ENCODE assay signal across 11 cellular contexts in the genomic region with DNA sequence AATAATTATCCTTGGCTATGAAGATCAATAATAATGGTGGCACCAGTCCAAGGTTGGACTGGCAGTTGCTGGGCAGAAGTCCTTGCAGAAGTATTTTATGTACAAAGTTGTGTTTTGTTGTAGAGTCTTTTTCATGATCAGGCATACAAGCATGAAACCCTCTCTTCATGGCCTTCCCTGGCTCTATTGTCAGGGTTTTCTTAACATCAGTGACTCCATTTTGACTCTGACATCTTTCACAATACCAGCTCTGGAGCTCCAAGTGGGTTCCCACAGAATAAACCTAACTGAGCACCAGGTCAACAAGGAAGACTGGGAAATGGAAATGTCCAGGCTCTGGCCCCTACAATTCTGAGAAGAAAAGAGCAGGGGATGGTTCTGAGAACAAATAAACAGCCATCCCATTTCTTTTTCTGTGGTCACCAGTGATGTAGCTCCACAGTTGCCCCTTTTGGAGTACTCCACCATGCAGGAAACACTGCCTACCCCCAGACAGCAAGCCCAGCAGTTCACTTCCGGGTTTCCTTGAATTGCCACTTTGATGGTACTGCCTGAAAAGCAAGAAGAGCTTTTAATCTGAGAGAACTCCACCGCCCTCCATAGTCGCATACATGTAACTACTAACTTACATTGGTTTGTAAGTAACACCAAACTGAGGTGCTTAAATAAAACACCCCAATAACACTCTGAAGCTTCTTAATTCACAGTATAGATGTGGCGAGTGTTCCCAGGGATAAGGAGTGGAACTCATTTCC. TPM values are rescaled to one million over a fixed set of nuclear protein-coding genes. Genes with fewer than 3 reads are reported as not detected.
A peak's percentile ranks its signal among the peaks of the same experiment; 100 is the strongest.
DNase-seq lines count a peak whose midpoint lies in the region; ATAC-seq and TF ChIP-seq lines count a peak whose summit lies in the region.
"Had no signal": no experiment of that assay in that cellular context is flagged by ENCODE, and none has a peak within 500 bp of the region (broad histone marks: within the 10 kb centered on the region; RNA-seq: fewer than 3 reads in every experiment).

No MANE protein-coding gene starts in this region.

- H3K36me3 ChIP-seq in endodermal cell (ENCODE audit: control insufficient read depth, insufficient read depth, low read length): no peaks in the 10 kb centered on the region

- H3K9ac ChIP-seq in endodermal cell (ENCODE audit: extremely low read depth, low read length, poor library complexity, severe bottlenecking): no peak overlapping the region

- H3K4me3 ChIP-seq in endodermal cell (ENCODE audit: low read length): no peak overlapping the region
- H3K4me3 ChIP-seq: dorsolateral prefrontal cortex, skin epidermis had no signal

- intact Hi-C loops in activated B cell treated with CpG ODN at 0.5 μM for 24 hours (cut with micrococcal nuclease): no loop called here

- CTCF ChIA-PET in activated B cell treated with CpG ODN at 0.5 μM for 24 hours (lab: Charles Lee): no interaction called here

- TF ChIP-seq CTCF in activated B cell treated with CpG ODN at 0.5 μM for 24 hours (IDR thresholded peaks at IDR 0.05) (no peak), endodermal cell (conservative IDR thresholded peaks at IDR 0.05) (peak; percentile 30), type B pancreatic cell (conservative IDR thresholded peaks at IDR 0.05) (no peak), omental fat pad (IDR thresholded peaks at IDR 0.05) (no peak)

- no peaks in the 10 kb centered on the region for H3K36me3 Mint-ChIP-seq in activated B cell treated with CpG ODN at 0.5 μM for 24 hours (ENCODE audit: low read depth)
- no peaks in the 10 kb centered on the region for H3K36me3 Mint-ChIP-seq in endodermal cell (ENCODE audit: low read depth)
- H3K36me3 Mint-ChIP-seq in type B pancreatic cell: no peaks in the 10 kb centered on the region

- DNase-seq in stimulated activated CD4-positive, alpha-beta T cell treated with anti-CD3 and anti-CD28 coated beads, Interleukin-1b, Interleukin-23, amount 100 ng/mL, for 48 hours: peak; percentile 17
- no peak for DNase-seq in stimulated activated CD4-positive, alpha-beta T cell treated with anti-CD3 and anti-CD28 coated beads, Interleukin-12 subunit alpha, Interleukin-12 subunit beta, amount 100 ng/mL, for 4 hours
- DNase-seq in activated B cell treated with CpG ODN at 0.5 μM for 24 hours: no peak
- peak; percentile 43 for DNase-seq in endodermal cell
- no peak for DNase-seq in type B pancreatic cell (ENCODE audit: extremely low spot score, unreplicated experiment)
- DNase-seq in omental fat pad (ENCODE audit: low spot score): no peak
- DNase-seq in retina: no peak
- DNase-seq: dorsolateral prefrontal cortex had no signal

- H3K27ac Mint-ChIP-seq in activated B cell treated with CpG ODN at 0.5 μM for 24 hours (peak overlapping the region; percentile 86), endodermal cell (no peak overlapping the region), type B pancreatic cell (peak overlapping the region; percentile 76)
- H3K27ac Mint-ChIP-seq: T-helper 1 cell treated with Interleukin-12 subunit alpha and Interleukin-12 subunit beta and Interleukin-4 antibody, amounts not matched to agents 30 μg/mL and 1 μg/mL, for 36 hours had no signal

- no peaks in the 10 kb centered on the region for H3K4me1 ChIP-seq in endodermal cell (ENCODE audit: control insufficient read depth, insufficient read depth, low read length)

- H3K27me3 ChIP-seq in endodermal cell (ENCODE audit: control insufficient read depth, insufficient read depth, low read length, poor library complexity, severe bottlenecking): no peaks in the 10 kb centered on the region
- H3K27me3 ChIP-seq: dorsolateral prefrontal cortex had no signal

- WGBS in endodermal cell (ENCODE audit: insufficient coverage in 1 of 2, insufficient read length in 1 of 2), 2 experiments: 88 to 100% methylated on average over 2 to 4 of the region's 4 CpGs

- H3K4me1 Mint-ChIP-seq in activated B cell treated with CpG ODN at 0.5 μM for 24 hours (peaks cover 45% of the 10 kb centered on the region), endodermal cell (peaks cover 9% of the 10 kb centered on the region), type B pancreatic cell (ENCODE audit: unreplicated experiment) (peaks cover 11% of the 10 kb centered on the region)

- no peak overlapping the region for H3K27ac ChIP-seq in endodermal cell (ENCODE audit: low read depth, low read length)
- H3K27ac ChIP-seq: dorsolateral prefrontal cortex, skin epidermis had no signal

- H3K9me3 Mint-ChIP-seq in activated B cell treated with CpG ODN at 0.5 μM for 24 hours: no peaks in the 10 kb centered on the region
- H3K9me3 Mint-ChIP-seq in endodermal cell: no peaks in the 10 kb centered on the region
- H3K9me3 Mint-ChIP-seq in type B pancreatic cell: peaks cover 4% of the 10 kb centered on the region
- H3K9me3 Mint-ChIP-seq: T-helper 1 cell treated with Interleukin-12 subunit alpha and Interleukin-12 subunit beta and Interleukin-4 antibody, amounts not matched to agents 30 μg/mL and 1 μg/mL, for 36 hours had no signal

- H3K9me3 ChIP-seq in endodermal cell (ENCODE audit: control insufficient read depth, low read length): no peaks in the 10 kb centered on the region

- no peak overlapping the region for H3K4me3 Mint-ChIP-seq in activated B cell treated with CpG ODN at 0.5 μM for 24 hours
- no peak overlapping the region for H3K4me3 Mint-ChIP-seq in endodermal cell
- no peak overlapping the region for H3K4me3 Mint-ChIP-seq in type B pancreatic cell
- H3K4me3 Mint-ChIP-seq: T-helper 1 cell treated with Interleukin-12 subunit alpha and Interleukin-12 subunit beta and Interleukin-4 antibody, amounts not matched to agents 30 μg/mL and 1 μg/mL, for 36 hours had no signal

- no peaks in the 10 kb centered on the region for H3K27me3 Mint-ChIP-seq in activated B cell treated with CpG ODN at 0.5 μM for 24 hours
- peaks cover 74% of the 10 kb centered on the region for H3K27me3 Mint-ChIP-seq in endodermal cell (ENCODE audit: insufficient read depth)
- no peaks in the 10 kb centered on the region for H3K27me3 Mint-ChIP-seq in type B pancreatic cell

- POLR2A ChIA-PET in activated B cell treated with CpG ODN at 0.5 μM for 24 hours (lab: Charles Lee): interaction anchor here (1.0 to 1.4 kb wide), 2 partner anchors 104 to 588 kb away, joined by 3 to 4 read pairs; a partner anchor contains a TSS

- no peak for ATAC-seq in activated B cell treated with CpG ODN at 0.5 μM for 24 hours (ENCODE audit: low read depth)
- no peak for ATAC-seq in GM21529 (IDR thresholded peaks at IDR 0.05; ENCODE audit: unreplicated experiment)
- no peak for ATAC-seq in omental fat pad (ENCODE audit: low FRiP score)

RNA-seq across cellular contexts. Expression of a gene that starts 53.5 kb away (rescaled TPM):
- 1.5 TPM in 2 replicates for total RNA-seq in activated B cell treated with CpG ODN at 0.5 μM for 24 hours
- total RNA-seq in endodermal cell: 1 to 10 TPM; 1.1 to 2.7 TPM
- 0.18 TPM for polyA plus RNA-seq in endodermal cell (2013, experiment 1 of 2)
- polyA plus RNA-seq in endodermal cell (2013, experiment 2 of 2): 0.17 TPM
- 17.6 and 87.8 TPM in 2 replicates for total RNA-seq in type B pancreatic cell (ENCODE audit: low replicate concordance)
- total RNA-seq in omental fat pad: 10 to 100 TPM in 2 of 4 donors, 1 to 10 TPM in 2; 3.2 to 21.7 (median 9.6) TPM

Comparison
In these comparisons a context has a peak if more than half of its experiments do, and no peak if none do; other contexts are left out.
1. DNase-seq: peak in stimulated activated CD4-positive, alpha-beta T cell treated with anti-CD3 and anti-CD28 coated beads, Interleukin-1b, Interleukin-23, amount 100 ng/mL, for 48 hours (single experiment) and endodermal cell (single experiment); none in stimulated activated CD4-positive, alpha-beta T cell treated with anti-CD3 and anti-CD28 coated beads, Interleukin-12 subunit alpha, Interleukin-12 subunit beta, amount 100 ng/mL, for 4 hours (single experiment), activated B cell treated with CpG ODN at 0.5 μM for 24 hours (single experiment), type B pancreatic cell (single experiment), omental fat pad (single experiment) and retina (single experiment).